In genomic region chr12:94678396-94678795, GRCh38 we compare ENCODE assay signal across 23 cellular contexts. TPM values are rescaled to one million over a fixed set of nuclear protein-coding genes. Genes with fewer than 3 reads are reported as not detected.
DNase-seq lines count a peak whose midpoint lies in the region; ATAC-seq and TF ChIP-seq lines count a peak whose summit lies in the region.
"Had no signal": no experiment of that assay in that cellular context is flagged by ENCODE, and none has a peak within 500 bp of the region (broad histone marks: within the 10 kb centered on the region; RNA-seq: fewer than 3 reads in every experiment).

No MANE protein-coding gene starts in this region.

- H3K9me3 ChIP-seq in OCI-LY7 (ENCODE audit: low read length) (no peaks in the 10 kb centered on the region), gastroesophageal sphincter (no peaks in the 10 kb centered on the region)
- H3K9me3 ChIP-seq: Peyer's patch had no signal

- H4K20me1 ChIP-seq in OCI-LY7 (ENCODE audit: insufficient read depth, low read length), result no peaks in the 10 kb centered on the region

- TF ChIP-seq POLR2A in gastroesophageal sphincter (IDR thresholded peaks at IDR 0.05) (no peak), erythroblast (IDR thresholded peaks at IDR 0.05; ENCODE audit: low read length) (no peak)

- no peak overlapping the region for H2AFZ ChIP-seq in OCI-LY7 (ENCODE audit: low read length)

- WGBS in gastroesophageal sphincter (ENCODE audit: low coverage in 1 of 2), 2 donors, result 76 to 82% methylated on average over 1 to 2 of the region's 8 CpGs

- CTCF ChIA-PET in OCI-LY7 (lab: Charles Lee; ENCODE audit: unreplicated experiment), result no interaction called here

- no peaks in the 10 kb centered on the region for H3K27me3 ChIP-seq in gastroesophageal sphincter
- H3K27me3 ChIP-seq: Peyer's patch had no signal

- no TSS peak for BruUV-seq in OCI-LY7 (replicated peaks; lab: Mats Ljungman, UMichigan)

- H3K4me3 ChIP-seq in OCI-LY7 (ENCODE audit: low read depth, low read length, poor library complexity, severe bottlenecking) (no peak overlapping the region), gastroesophageal sphincter (no peak overlapping the region)
- H3K4me3 ChIP-seq: coronary artery, Peyer's patch had no signal

- TF ChIP-seq EP300 in gastroesophageal sphincter (IDR thresholded peaks at IDR 0.05), result no peak

- no peaks in the 10 kb centered on the region for H3K79me2 ChIP-seq in OCI-LY7 (ENCODE audit: insufficient read depth, low read depth, low read length)

- no peak for ATAC-seq in gastroesophageal sphincter
- ATAC-seq: activated naive CD4-positive, alpha-beta T cell treated with anti-CD3 and anti-CD28 coated beads, Interleukin-2, amount 50 U/mL, for 72 hours had no signal

- H3K27ac Mint-ChIP-seq in CD14-positive monocyte (peak overlapping the region; percentile 8 to 98 (median 73)), osteocyte (ENCODE audit: unreplicated experiment) (no peak overlapping the region)
- H3K27ac Mint-ChIP-seq: activated CD4-positive, alpha-beta memory T cell treated with anti-CD3 and anti-CD28 coated beads, Interleukin-2, amount 10 ng/mL, durations not matched to agents 7 days and 5 days; activated naive CD4-positive, alpha-beta T cell treated with anti-CD3 and anti-CD28 coated beads, Interleukin-2, amount 50 U/mL, for 72 hours; activated T-helper 2 cell treated with anti-CD3 and anti-CD28 coated beads, Interferon-gamma antibody, Interleukin-2, Interleukin-4, amounts not matched to agents 10 μg/mL and 5 μg/mL and 100 μg/mL, durations not matched to agents 14 hours and 24 hours and 36 hours; progenitor cell of endocrine pancreas had no signal

- H3K27me3 Mint-ChIP-seq in CD14-positive monocyte (ENCODE audit: low read depth in 3 of 3) (peaks cover 0 to 6% (median 4%) of the 10 kb centered on the region in 3 donors), osteocyte (ENCODE audit: unreplicated experiment) (peaks cover 8% of the 10 kb centered on the region)
- H3K27me3 Mint-ChIP-seq: IgD-negative memory B cell, progenitor cell of endocrine pancreas had no signal

- H3K4me1 ChIP-seq in OCI-LY7 (ENCODE audit: insufficient read depth, low read length, poor library complexity, severe bottlenecking), result peaks cover 12% of the 10 kb centered on the region
- peaks cover 0 to 43% (median 0%) of the 10 kb centered on the region in 3 donors for H3K4me1 ChIP-seq in gastroesophageal sphincter
- H3K4me1 ChIP-seq: Peyer's patch had no signal

- intact Hi-C loops in CD14-positive monocyte (cut with micrococcal nuclease), result loop anchor here in 1 of 2 donors (5.0 kb wide), 1 partner anchor 36 kb away; no protein-coding TSS in a partner anchor
- intact Hi-C loops in OCI-LY7 (cut with micrococcal nuclease; ENCODE audit: unreplicated experiment), result no loop called here

- H3K27ac ChIP-seq in VCaP (peak overlapping the region; percentile 95), OCI-LY7 (ENCODE audit: low read depth, low read length, poor library complexity, severe bottlenecking) (no peak overlapping the region), gastroesophageal sphincter (no peak overlapping the region)
- H3K27ac ChIP-seq: coronary artery had no signal

- H3K4me1 Mint-ChIP-seq in CD14-positive monocyte, result peaks cover 71% of the 10 kb centered on the region
- H3K4me1 Mint-ChIP-seq in osteocyte (ENCODE audit: unreplicated experiment), result no peaks in the 10 kb centered on the region

- peaks cover 3 to 10% of the 10 kb centered on the region in 2 donors for H3K36me3 Mint-ChIP-seq in CD14-positive monocyte
- no peaks in the 10 kb centered on the region for H3K36me3 Mint-ChIP-seq in osteocyte (ENCODE audit: unreplicated experiment)
- H3K36me3 Mint-ChIP-seq: CD4-positive, alpha-beta memory T cell had no signal

- H3K9me2 ChIP-seq in OCI-LY7 (ENCODE audit: insufficient read depth, low read length), result no peaks in the 10 kb centered on the region

- DNase-seq in CD14-positive monocyte (ENCODE audit: low spot score) (no peak), iPS-NIHi11 (ENCODE audit: low spot score) (peak; percentile 29), osteocyte (ENCODE audit: extremely low spot score, unreplicated experiment) (peak; percentile 27), OCI-LY7 (ENCODE audit: low spot score) (no peak), erythroblast (lab: John Stamatoyannopoulos, UW) (no peak)
- DNase-seq in effector CD4-positive, alpha-beta T cell, result no peak
- DNase-seq: activated CD4-positive, alpha-beta memory T cell treated with anti-CD3 and anti-CD28 coated beads, Interleukin-2, amount 10 ng/mL, durations not matched to agents 7 days and 5 days; activated CD4-positive, CD25-positive, alpha-beta regulatory T cell treated with anti-CD3 and anti-CD28 coated beads, Interleukin-2, amount 50 U/mL, for 72 hours; anterior cingulate cortex; CD4-positive, alpha-beta memory T cell; GOT3; hypothalamus; NCI-H1105; NCI-H1930; NCI-H526; Peyer's patch had no signal

- no peak overlapping the region for H3K4me2 ChIP-seq in OCI-LY7 (ENCODE audit: low read length)

- TF ChIP-seq CTCF in CD14-positive monocyte (IDR thresholded peaks at IDR 0.05) (no peak), VCaP (conservative IDR thresholded peaks at IDR 0.05) (no peak), osteocyte (IDR thresholded peaks at IDR 0.05) (no peak), OCI-LY7 (conservative IDR thresholded peaks at IDR 0.05; ENCODE audit: low read length) (no peak), gastroesophageal sphincter (IDR thresholded peaks at IDR 0.05) (no peak)

- POLR2A ChIA-PET in OCI-LY7 (lab: Charles Lee), result interaction anchor here (0.6 to 0.7 kb wide), 2 partner anchors 295 to 311 kb away, joined by 3 read pairs; no protein-coding TSS in a partner anchor

- H3K4me3 Mint-ChIP-seq in CD14-positive monocyte (peak overlapping the region in 1 of 2 donors; percentile 51), osteocyte (ENCODE audit: unreplicated experiment) (no peak overlapping the region)
- H3K4me3 Mint-ChIP-seq: activated CD4-positive, alpha-beta memory T cell treated with anti-CD3 and anti-CD28 coated beads, Interleukin-2, amount 10 ng/mL, durations not matched to agents 7 days and 5 days had no signal

- peaks cover 0 to 8% (median 3%) of the 10 kb centered on the region in 7 donors for H3K9me3 Mint-ChIP-seq in CD14-positive monocyte
- H3K9me3 Mint-ChIP-seq in osteocyte (ENCODE audit: unreplicated experiment), result no peaks in the 10 kb centered on the region
- H3K9me3 Mint-ChIP-seq: activated CD4-positive, alpha-beta memory T cell treated with anti-CD3 and anti-CD28 coated beads, Interleukin-2, amount 10 ng/mL, durations not matched to agents 7 days and 5 days; activated T-helper 2 cell treated with anti-CD3 and anti-CD28 coated beads, Interferon-gamma antibody, Interleukin-2, Interleukin-4, amounts not matched to agents 10 μg/mL and 5 μg/mL and 100 μg/mL, durations not matched to agents 14 hours and 24 hours and 36 hours; CD4-positive, alpha-beta memory T cell; IgD-negative memory B cell had no signal

- no peaks in the 10 kb centered on the region for H3K36me3 ChIP-seq in OCI-LY7 (ENCODE audit: insufficient read depth, low read length)
- no peaks in the 10 kb centered on the region for H3K36me3 ChIP-seq in gastroesophageal sphincter
- H3K36me3 ChIP-seq: Peyer's patch had no signal

RNA-seq across cellular contexts. Expression of gene TMCC3, which starts 28.0 kb away (rescaled TPM):
- 10 to 100 TPM in 1 of 2 donors, 1 to 10 TPM in 1; 7.1 to 14.7 TPM for polyA plus RNA-seq in CD14-positive monocyte
- total RNA-seq in osteocyte, result not detected in 2 replicates
- 5.7 and 6.5 TPM in 2 replicates for total RNA-seq in OCI-LY7 (2014; rRNA removed; shearing (Covaris generic))
- total RNA-seq in OCI-LY7 (2022), result 9.4 and 10.5 TPM in 2 replicates
- total RNA-seq in gastroesophageal sphincter, result 10 to 100 TPM in 3 of 4 donors, 1 to 10 TPM in 1; 9.2 to 24.7 (median 20.2) TPM
- total RNA-seq: activated naive CD4-positive, alpha-beta T cell treated with anti-CD3 and anti-CD28 coated beads, Interleukin-2, amount 50 U/mL, for 72 hours had no signal

Comparison
In these comparisons a context has a peak if more than half of its experiments do, and no peak if none do; other contexts are left out.
1. DNase-seq: peak in iPS-NIHi11 (single experiment) and osteocyte (single experiment); none in CD14-positive monocyte (single experiment), OCI-LY7 (single experiment), effector CD4-positive, alpha-beta T cell (single experiment) and erythroblast (0 of 2).